ENCODE assay signal across 1 cellular context in the genomic region with DNA sequence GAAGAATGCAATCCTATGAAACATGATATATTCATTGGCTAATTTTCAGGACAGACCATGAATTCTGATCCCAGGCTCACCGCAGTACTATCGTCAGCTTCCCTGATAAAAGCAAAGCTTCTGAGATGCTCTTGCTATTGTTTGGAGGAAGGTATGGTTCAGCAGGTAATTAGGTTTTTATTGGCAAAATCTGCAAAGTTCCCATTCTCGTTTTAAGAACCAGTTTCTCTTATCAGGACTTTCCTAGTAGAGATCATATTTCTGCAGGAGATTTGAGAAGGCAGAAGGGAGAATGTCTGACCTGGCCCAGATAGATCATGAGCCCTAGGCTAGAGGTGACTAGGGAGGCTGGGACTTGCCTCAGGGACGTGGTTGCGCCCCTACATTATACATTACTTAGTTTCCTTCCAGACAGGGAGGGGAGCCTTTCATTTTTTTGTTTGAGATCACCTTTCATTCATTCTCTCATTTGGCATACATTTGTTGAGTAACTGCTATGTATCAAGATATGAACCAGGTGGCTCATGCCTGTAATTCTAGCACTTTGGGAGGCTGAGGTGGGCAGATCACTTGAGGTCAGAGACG.
TF ChIP-seq lines count a peak whose summit lies in the region.

No MANE protein-coding gene starts in this region.

TF ChIP-seq in IMR-90, 13 proteins besides CTCF, POLR2A, EP300 and RAD21 (continued from another document):
- TF ChIP-seq, protein P1, sequence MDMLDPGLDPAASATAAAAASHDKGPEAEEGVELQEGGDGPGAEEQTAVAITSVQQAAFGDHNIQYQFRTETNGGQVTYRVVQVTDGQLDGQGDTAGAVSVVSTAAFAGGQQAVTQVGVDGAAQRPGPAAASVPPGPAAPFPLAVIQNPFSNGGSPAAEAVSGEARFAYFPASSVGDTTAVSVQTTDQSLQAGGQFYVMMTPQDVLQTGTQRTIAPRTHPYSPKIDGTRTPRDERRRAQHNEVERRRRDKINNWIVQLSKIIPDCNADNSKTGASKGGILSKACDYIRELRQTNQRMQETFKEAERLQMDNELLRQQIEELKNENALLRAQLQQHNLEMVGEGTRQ (IDR thresholded peaks at IDR 0.05; ENCODE audit: low read depth, low read length): no peak
- TF ChIP-seq BHLHE40 (IDR thresholded peaks at IDR 0.05; ENCODE audit: low read depth, low read length) (no peak), MAZ (IDR thresholded peaks at IDR 0.05; ENCODE audit: borderline replicate concordance, low read depth, low read length) (no peak), MAFK (IDR thresholded peaks at IDR 0.05; ENCODE audit: low read depth, low read length) (no peak), RFX5 (IDR thresholded peaks at IDR 0.05; ENCODE audit: low read depth, low read length) (no peak), CHD1 (IDR thresholded peaks at IDR 0.05; ENCODE audit: low read depth, low read length) (no peak), RCOR1 (IDR thresholded peaks at IDR 0.05; ENCODE audit: insufficient replicate concordance, low read length) (no peak)
- TF ChIP-seq, protein P2, sequence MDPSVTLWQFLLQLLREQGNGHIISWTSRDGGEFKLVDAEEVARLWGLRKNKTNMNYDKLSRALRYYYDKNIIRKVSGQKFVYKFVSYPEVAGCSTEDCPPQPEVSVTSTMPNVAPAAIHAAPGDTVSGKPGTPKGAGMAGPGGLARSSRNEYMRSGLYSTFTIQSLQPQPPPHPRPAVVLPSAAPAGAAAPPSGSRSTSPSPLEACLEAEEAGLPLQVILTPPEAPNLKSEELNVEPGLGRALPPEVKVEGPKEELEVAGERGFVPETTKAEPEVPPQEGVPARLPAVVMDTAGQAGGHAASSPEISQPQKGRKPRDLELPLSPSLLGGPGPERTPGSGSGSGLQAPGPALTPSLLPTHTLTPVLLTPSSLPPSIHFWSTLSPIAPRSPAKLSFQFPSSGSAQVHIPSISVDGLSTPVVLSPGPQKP (IDR thresholded peaks at IDR 0.05; ENCODE audit: borderline replicate concordance, low read depth, low read length): no peak
